In genomic region chr3:17491601-17492000, GRCh38 we compare ENCODE assay signal across 15 cellular contexts.
DNase-seq lines count a peak whose midpoint lies in the region; ATAC-seq, FAIRE-seq and TF ChIP-seq lines count a peak whose summit lies in the region.
"Had no signal": no experiment of that assay in that cellular context is flagged by ENCODE, and none has a peak within 500 bp of the region (broad histone marks: within the 10 kb centered on the region; RNA-seq: fewer than 3 reads in every experiment).

No MANE protein-coding gene starts in this region.

- peaks cover 33% of the 10 kb centered on the region for H3K9me3 Mint-ChIP-seq in activated naive CD8-positive, alpha-beta T cell treated with anti-CD3 and anti-CD28 coated beads for 36 hours

- no peaks in the 10 kb centered on the region for H3K79me2 ChIP-seq in mammary epithelial cell (ENCODE audit: insufficient read depth, low read length)

- peaks cover 41% of the 10 kb centered on the region for H3K36me3 Mint-ChIP-seq in activated naive CD8-positive, alpha-beta T cell treated with anti-CD3 and anti-CD28 coated beads for 36 hours

- no peaks in the 10 kb centered on the region for H3K27me3 Mint-ChIP-seq in activated naive CD8-positive, alpha-beta T cell treated with anti-CD3 and anti-CD28 coated beads for 36 hours
- H3K27me3 Mint-ChIP-seq: activated CD8-positive, alpha-beta T cell treated with anti-CD3 and anti-CD28 coated beads for 36 hours; memory B cell had no signal

- BruUV-seq in mammary epithelial cell (replicated peaks; lab: Mats Ljungman, UMichigan): no TSS peak

- H3K4me3 Mint-ChIP-seq in activated naive CD8-positive, alpha-beta T cell treated with anti-CD3 and anti-CD28 coated beads for 36 hours: no peak overlapping the region
- H3K4me3 Mint-ChIP-seq: activated CD8-positive, alpha-beta T cell treated with anti-CD3 and anti-CD28 coated beads for 36 hours; memory B cell had no signal

- no peak overlapping the region for H3K9ac ChIP-seq in mammary epithelial cell (ENCODE audit: insufficient read depth, low read length)

- no peak overlapping the region for H3K27ac Mint-ChIP-seq in activated naive CD8-positive, alpha-beta T cell treated with anti-CD3 and anti-CD28 coated beads for 36 hours
- H3K27ac Mint-ChIP-seq: activated CD8-positive, alpha-beta T cell treated with anti-CD3 and anti-CD28 coated beads for 36 hours; memory B cell had no signal

- H3K36me3 ChIP-seq in mammary epithelial cell (ENCODE audit: insufficient read depth, low read length): no peaks in the 10 kb centered on the region
- H3K36me3 ChIP-seq: cardiac muscle cell had no signal

- H3K4me2 ChIP-seq in mammary epithelial cell (ENCODE audit: insufficient read depth, low read depth, low read length): no peak overlapping the region

- in situ Hi-C loops in mammary epithelial cell (cut with MboI; ENCODE audit: low sequenced_read_pairs in 2 of 2): no loop called here

- 59% methylated on average over 4 of the region's 4 CpGs for WGBS in mammary epithelial cell (ENCODE audit: low coverage, missing lambda C conversion rate)

- FAIRE-seq in RCC 7860 (lab: Jason Lieb, UNC): no peak
- FAIRE-seq: HepG2 had no signal

- H3K4me1 Mint-ChIP-seq in activated naive CD8-positive, alpha-beta T cell treated with anti-CD3 and anti-CD28 coated beads for 36 hours: no peaks in the 10 kb centered on the region
- H3K4me1 Mint-ChIP-seq: memory B cell had no signal

- H2AFZ ChIP-seq in mammary epithelial cell (ENCODE audit: low read depth, low read length): no peak overlapping the region

- H3K27ac ChIP-seq in mammary epithelial cell (ENCODE audit: insufficient read depth, low read depth, low read length): peak overlapping the region; percentile 34
- H3K27ac ChIP-seq: cardiac muscle cell had no signal

- ATAC-seq in HG02970 (IDR thresholded peaks at IDR 0.05; ENCODE audit: low FRiP score, unreplicated experiment): no peak
- ATAC-seq: activated CD8-positive, alpha-beta T cell treated with anti-CD3 and anti-CD28 coated beads for 36 hours; HepG2 had no signal

- H3K9me3 ChIP-seq in mammary epithelial cell (replicated peaks; ENCODE audit: insufficient read depth, low read length): no peaks in the 10 kb centered on the region

- no peaks in the 10 kb centered on the region for H4K20me1 ChIP-seq in mammary epithelial cell (ENCODE audit: insufficient read depth, low read length)

- intact Hi-C loops in mammary epithelial cell (cut with micrococcal nuclease): no loop called here

- CTCF ChIA-PET in mammary epithelial cell (lab: Charles Lee; ENCODE audit: low non-redundant PET): no interaction called here

- DNase-seq in AG09309 (ENCODE audit: low read depth) (peak; percentile 25), LHCN-M2 (ENCODE audit: low read depth) (peak; percentile 77), mammary epithelial cell (peak; percentile 78), iris pigment epithelial cell (ENCODE audit: low read depth) (peak; percentile 89), RCC 7860 (ENCODE audit: low spot score) (no peak)
- DNase-seq in activated naive CD8-positive, alpha-beta T cell treated with anti-CD3 and anti-CD28 coated beads for 36 hours: no peak
- DNase-seq in activated naive CD4-positive, alpha-beta T cell treated with Interleukin-2 at 50 U/mL for 16 hours: no peak
- DNase-seq: activated CD8-positive, alpha-beta T cell treated with anti-CD3 and anti-CD28 coated beads for 36 hours; NCI-H1436 treated with DMSO at 0.1 percent for 48 hours; NCI-H526; Right ventricle myocardium superior had no signal

- peaks cover 10% of the 10 kb centered on the region for H3K4me1 ChIP-seq in mammary epithelial cell (ENCODE audit: insufficient read depth, low read length)

- H3K4me3 ChIP-seq in AG09309 (ENCODE audit: control insufficient read depth, low read depth, low read length): no peak overlapping the region
- no peak overlapping the region for H3K4me3 ChIP-seq in mammary epithelial cell (replicated peaks in 1 of 3; ENCODE audit: insufficient read depth in 1 of 3, low read depth in 2 of 3, low read length in 3 of 3)
- H3K4me3 ChIP-seq: cardiac muscle cell had no signal

- H3K27me3 ChIP-seq in mammary epithelial cell (ENCODE audit: insufficient read depth, low read length): no peaks in the 10 kb centered on the region
- H3K27me3 ChIP-seq: cardiac muscle cell had no signal

- TF ChIP-seq CTCF in AG09309 (IDR thresholded peaks at IDR 0.05; ENCODE audit: control insufficient read depth, insufficient read depth, low read depth, low read length, missing control alignments): no peak
- no peak for TF ChIP-seq CTCF in mammary epithelial cell (conservative IDR thresholded peaks at IDR 0.05 in 1 of 2, IDR thresholded peaks at IDR 0.05 in 1 of 2; ENCODE audit: extremely low read depth in 1 of 2, insufficient read depth in 1 of 2, low read depth in 1 of 2, low read length in 2 of 2)

- dilution Hi-C loops in mammary epithelial cell (cut with HindIII; ENCODE audit: low sequenced_read_pairs): no loop called here

Comparison
In these comparisons a context has a peak if more than half of its experiments do, and no peak if none do; other contexts are left out.
1. DNase-seq: peak in AG09309 (single experiment), LHCN-M2 (single experiment), mammary epithelial cell (single experiment) and iris pigment epithelial cell (single experiment); none in RCC 7860 (single experiment), activated naive CD8-positive, alpha-beta T cell treated with anti-CD3 and anti-CD28 coated beads for 36 hours (single experiment) and activated naive CD4-positive, alpha-beta T cell treated with Interleukin-2 at 50 U/mL for 16 hours (single experiment).